Comparison of ENCODE assay signal across 14 cellular contexts in genomic region chr6:17640477-17640917, GRCh38. TPM values are rescaled to one million over a fixed set of nuclear protein-coding genes. Genes with fewer than 3 reads are reported as not detected.
A peak's percentile ranks its signal among the peaks of the same experiment; 100 is the strongest.
DNase-seq lines count a peak whose midpoint lies in the region; ATAC-seq and TF ChIP-seq lines count a peak whose summit lies in the region.
"Had no signal": no experiment of that assay in that cellular context is flagged by ENCODE, and none has a peak within 500 bp of the region (broad histone marks: within the 10 kb centered on the region; RNA-seq: fewer than 3 reads in every experiment).

No MANE protein-coding gene starts in this region.

- H3K4me1 ChIP-seq in DND-41 (ENCODE audit: insufficient read depth, low read length) (no peaks in the 10 kb centered on the region), PC-9 (replicated peaks; ENCODE audit: insufficient read depth) (no peaks in the 10 kb centered on the region), BE2C (no peaks in the 10 kb centered on the region), mucosa of descending colon (ENCODE audit: low read depth) (no peaks in the 10 kb centered on the region), upper lobe of left lung (no peaks in the 10 kb centered on the region)

- H4K20me1 ChIP-seq in DND-41 (ENCODE audit: insufficient read depth, low read length) (peaks cover 14% of the 10 kb centered on the region; the same call in 1 of the 2 replicates), PC-9 (ENCODE audit: insufficient read depth) (peaks cover 19% of the 10 kb centered on the region)

- ATAC-seq in DND-41 (ENCODE audit: insufficient read depth, low read depth) (peak; percentile 14; the same call in 1 of the 3 replicates), mucosa of descending colon (no peak), upper lobe of left lung (ENCODE audit: low FRiP score in 2 of 2) (no peak)
- ATAC-seq: activated naive CD4-positive, alpha-beta T cell treated with anti-CD3 and anti-CD28 coated beads, Interleukin-2, amount 50 U/mL, for 72 hours had no signal

- 86 to 88% methylated on average over 3 of the region's 3 CpGs for WGBS in upper lobe of left lung, 2 donors

- H3K27me3 ChIP-seq in DND-41 (ENCODE audit: insufficient read depth, low read length, poor library complexity) (no peaks in the 10 kb centered on the region), PC-9 (ENCODE audit: insufficient read depth, low read depth) (no peaks in the 10 kb centered on the region), BE2C (no peaks in the 10 kb centered on the region), upper lobe of left lung (no peaks in the 10 kb centered on the region)
- H3K27me3 ChIP-seq: BLaER1 had no signal

- H3K79me2 ChIP-seq in DND-41 (ENCODE audit: insufficient read depth, low read length) (peaks cover 61% of the 10 kb centered on the region), PC-9 (ENCODE audit: low read depth) (peaks cover 4% of the 10 kb centered on the region)

- no peak overlapping the region for H3K9ac ChIP-seq in DND-41 (ENCODE audit: low read depth, low read length)
- H3K9ac ChIP-seq: BLaER1 had no signal

- no peaks in the 10 kb centered on the region for H3K9me3 ChIP-seq in DND-41 (ENCODE audit: insufficient read depth, low read length, severe bottlenecking)
- H3K9me3 ChIP-seq in PC-9 (ENCODE audit: insufficient read depth, low read depth) = no peaks in the 10 kb centered on the region
- H3K9me3 ChIP-seq in BE2C = no peaks in the 10 kb centered on the region
- H3K9me3 ChIP-seq in mucosa of descending colon = no peaks in the 10 kb centered on the region
- H3K9me3 ChIP-seq in upper lobe of left lung = no peaks in the 10 kb centered on the region
- H3K9me3 ChIP-seq: BLaER1 had no signal

- peaks cover 98% of the 10 kb centered on the region for H3K36me3 ChIP-seq in DND-41 (ENCODE audit: insufficient read depth, low read length)
- H3K36me3 ChIP-seq in PC-9 (ENCODE audit: low read depth) = peaks cover 51% of the 10 kb centered on the region
- peaks cover 81% of the 10 kb centered on the region for H3K36me3 ChIP-seq in BE2C
- H3K36me3 ChIP-seq in mucosa of descending colon (ENCODE audit: low read depth) = peaks cover 8% of the 10 kb centered on the region
- peaks cover 5 to 82% (median 42%) of the 10 kb centered on the region in 4 donors for H3K36me3 ChIP-seq in upper lobe of left lung

- no peak overlapping the region for H3K4me3 ChIP-seq in DND-41 (ENCODE audit: low read depth in 1 of 2, low read length in 2 of 2)
- no peak overlapping the region for H3K4me3 ChIP-seq in PC-9
- no peak overlapping the region for H3K4me3 ChIP-seq in BE2C (ENCODE audit: low read depth, low read length)
- no peak overlapping the region for H3K4me3 ChIP-seq in mucosa of descending colon
- H3K4me3 ChIP-seq in upper lobe of left lung = no peak overlapping the region
- H3K4me3 ChIP-seq: BLaER1 had no signal

- TF ChIP-seq POLR2A in upper lobe of left lung (IDR thresholded peaks at IDR 0.05) = no peak

- H3K27ac ChIP-seq in DND-41 (ENCODE audit: low read length) (no peak overlapping the region), PC-9 (0 out of 2 replicates have a peak overlapping the region, but pooled peaks have one; percentile 17), upper lobe of left lung (no peak overlapping the region)
- H3K27ac ChIP-seq: BLaER1 had no signal

- no peak for TF ChIP-seq CTCF in DND-41 (IDR thresholded peaks at IDR 0.05; ENCODE audit: borderline replicate concordance, extremely low read depth, low read length, poor library complexity, severe bottlenecking)
- no peak for TF ChIP-seq CTCF in PC-9 (conservative IDR thresholded peaks at IDR 0.05)
- TF ChIP-seq CTCF in BE2C (IDR thresholded peaks at IDR 0.05; ENCODE audit: low read depth, low read length) = no peak
- TF ChIP-seq CTCF in mucosa of descending colon (IDR thresholded peaks at IDR 0.05) = no peak
- no peak for TF ChIP-seq CTCF in upper lobe of left lung (IDR thresholded peaks at IDR 0.05)

- no peak for TF ChIP-seq EP300 in upper lobe of left lung (IDR thresholded peaks at IDR 0.05)

- H2AFZ ChIP-seq in DND-41 (ENCODE audit: low read depth, low read length) (no peak overlapping the region), PC-9 (no peak overlapping the region)

- intact Hi-C loops in PC-9 (cut with micrococcal nuclease; ENCODE audit: unreplicated experiment) = no loop called here
- intact Hi-C loops in posterior cingulate gyrus (cut with DNase I) = no loop called here
- intact Hi-C loops in mucosa of descending colon (cut with DNase I, micrococcal nuclease) = no loop called here

- POLR2A ChIA-PET in PC-9 (lab: Charles Lee; ENCODE audit: unreplicated experiment) = no interaction called here

- no peak overlapping the region for H3K4me2 ChIP-seq in DND-41 (ENCODE audit: insufficient read depth, low read length)
- no peak overlapping the region for H3K4me2 ChIP-seq in PC-9
- H3K4me2 ChIP-seq: BLaER1 had no signal

- BruUV-seq in PC-9 (replicated peaks; lab: Mats Ljungman, UMichigan) = no TSS peak

- CTCF ChIA-PET in PC-9 (lab: Charles Lee) = no interaction called here

- DNase-seq in A172 (ENCODE audit: low spot score) (peak; percentile 8), DND-41 (no peak), PC-9 (no peak), fibroblast of gingiva (ENCODE audit: low read depth) (peak; percentile 73), posterior cingulate gyrus (no peak), BE2C (no peak), mucosa of descending colon (no peak), upper lobe of left lung (no peak)
- DNase-seq: foreskin melanocyte; NCI-H1436 treated with DMSO at 0.1 percent for 48 hours; NCI-H526; stimulated activated CD4-positive, alpha-beta T cell treated with anti-CD3 and anti-CD28 coated beads, Interleukin-2, amount 100 ng/mL, for 24 hours had no signal

- H3K9me2 ChIP-seq in PC-9 (ENCODE audit: insufficient read depth) = no peaks in the 10 kb centered on the region

- peaks cover 39% of the 10 kb centered on the region for H3F3A ChIP-seq in PC-9 (ENCODE audit: insufficient read depth, low read depth)

RNA-seq across cellular contexts. Expression of gene FAM8A1, which starts 40.4 kb away (rescaled TPM):
- total RNA-seq in A172 (2014; rRNA removed; shearing (Covaris generic)) = 14.5 and 19.8 TPM in 2 replicates
- total RNA-seq in PC-9 (2021) (8.1 and 11.9 TPM in 2 replicates), mucosa of descending colon (10 to 100 TPM; 35.1 to 49.2 (median 44.0) TPM), upper lobe of left lung (10 to 100 TPM; 10.5 to 46.1 (median 24.7) TPM)
- polyA plus RNA-seq in BE2C (2012; ENCODE audit: insufficient read depth, insufficient read length, low read depth) = 12.9 TPM

Comparison
In these comparisons a context has a peak if more than half of its experiments do, and no peak if none do; other contexts are left out.
1. DNase-seq: peak in A172 (single experiment) and fibroblast of gingiva (single experiment); none in DND-41 (single experiment), PC-9 (0 of 2), posterior cingulate gyrus (0 of 10), BE2C (single experiment), mucosa of descending colon (0 of 3) and upper lobe of left lung (0 of 2).